Comparison of ENCODE assay signal across 10 cellular contexts in genomic region chr17:42329025-42329976, GRCh38. TPM values are rescaled to one million over a fixed set of nuclear protein-coding genes. Genes with fewer than 3 reads are reported as not detected.
DNase-seq lines count a peak whose midpoint lies in the region; ATAC-seq, FAIRE-seq and TF ChIP-seq lines count a peak whose summit lies in the region.
"Had no signal": no experiment of that assay in that cellular context is flagged by ENCODE, and none has a peak within 500 bp of the region (broad histone marks: within the 10 kb centered on the region; RNA-seq: fewer than 3 reads in every experiment).

No MANE protein-coding gene starts in this region.

- peaks cover 0 to 19% (median 15%) of the 10 kb centered on the region in 12 donors for H3K4me1 ChIP-seq in heart left ventricle
- no peaks in the 10 kb centered on the region for H3K4me1 ChIP-seq in HepG2 (ENCODE audit: insufficient read depth, low read length)
- peaks cover 18% of the 10 kb centered on the region for H3K4me1 ChIP-seq in vagina

- POLR2A ChIA-PET in HepG2 (lab: Yijun Ruan, JAX): no interaction called here

- TF ChIP-seq POLR2A in heart left ventricle (IDR thresholded peaks at IDR 0.05): no peak
- no peak for TF ChIP-seq POLR2A in HepG2 (IDR thresholded peaks at IDR 0.05; ENCODE audit: insufficient read depth in 1 of 2, low read depth in 2 of 2, low read length in 2 of 2)
- TF ChIP-seq POLR2A in vagina (IDR thresholded peaks at IDR 0.05): no peak

- H3K79me2 ChIP-seq in HepG2 (ENCODE audit: insufficient read depth, low read length): no peaks in the 10 kb centered on the region

- in situ Hi-C loops in HepG2 (cut with HindIII; ENCODE audit: extremely low pct_ligation_motif_present, low pct_unique_long_range_greater_than_20kb): no loop called here

- no peaks in the 10 kb centered on the region for H3K9me3 ChIP-seq in heart left ventricle
- H3K9me3 ChIP-seq in HepG2 (ENCODE audit: low read length): no peaks in the 10 kb centered on the region
- no peaks in the 10 kb centered on the region for H3K9me3 ChIP-seq in vagina

- no peak overlapping the region for H2AFZ ChIP-seq in HepG2 (ENCODE audit: low read length)

- peaks cover 76% of the 10 kb centered on the region for H3K36me3 Mint-ChIP-seq in central memory CD8-positive, alpha-beta T cell (ENCODE audit: insufficient read depth)

- ATAC-seq in heart left ventricle (peak; percentile 39 to 78 (median 51)), HepG2 (no peak), HG03097 (IDR thresholded peaks at IDR 0.05; ENCODE audit: low FRiP score, unreplicated experiment) (no peak)
- ATAC-seq in central memory CD8-positive, alpha-beta T cell (replicated peaks; ENCODE audit: extremely low read depth, poor library complexity, severe bottlenecking): no peak

- no peak overlapping the region for H3K4me2 ChIP-seq in HepG2 (ENCODE audit: low read depth, low read length)

- no peaks in the 10 kb centered on the region for H4K20me1 ChIP-seq in HepG2 (ENCODE audit: insufficient read depth, low read length)

- no peak overlapping the region for H3K9ac ChIP-seq in HepG2 (ENCODE audit: insufficient read depth, low read depth, low read length)

- intact Hi-C loops in heart left ventricle (cut with DNase I): loop anchor here in 2 of 10 donors (5.0 to 10.0 kb wide), 3 partner anchors 63 to 186 kb away; no protein-coding TSS in a partner anchor
- intact Hi-C loops in cardiac septum (cut with DNase I): no loop called here
- intact Hi-C loops in HepG2 (cut with micrococcal nuclease; ENCODE audit: unreplicated experiment): no loop called here
- intact Hi-C loops in vagina (cut with DNase I): no loop called here

- no peak for FAIRE-seq in HepG2 (lab: Jason Lieb, UNC)
- FAIRE-seq: colon had no signal

- TF ChIP-seq CTCF in heart left ventricle (IDR thresholded peaks at IDR 0.05): peak in 1 of 12 donors; percentile 13
- TF ChIP-seq CTCF in HepG2 (CRISPR knock-in tag; IDR thresholded peaks at IDR 0.05): no peak
- no peak for TF ChIP-seq CTCF in vagina (IDR thresholded peaks at IDR 0.05)

- H3K27me3 ChIP-seq in heart left ventricle (no peaks in the 10 kb centered on the region), HepG2 (ENCODE audit: control insufficient read depth in 1 of 2, insufficient read depth in 2 of 2, low read length in 2 of 2) (no peaks in the 10 kb centered on the region), vagina (no peaks in the 10 kb centered on the region)

- H3K27ac ChIP-seq in heart left ventricle: peak overlapping the region in 11 of 12 donors; percentile 25 to 69 (median 43)
- H3K27ac ChIP-seq in HepG2 (ENCODE audit: extremely low read length, insufficient read depth, low read length): no peak overlapping the region
- H3K27ac ChIP-seq in vagina: peak overlapping the region; percentile 56

- TSS peak; percentile 41 for BruUV-seq in HepG2 (replicated peaks; lab: Mats Ljungman, UMichigan)

- no peaks in the 10 kb centered on the region for H3K27me3 Mint-ChIP-seq in central memory CD8-positive, alpha-beta T cell

- H3K4me3 ChIP-seq in heart left ventricle (no peak overlapping the region), HepG2 (replicated peaks in 1 of 3; ENCODE audit: insufficient read depth in 1 of 3, low read depth in 2 of 3, low read length in 3 of 3) (no peak overlapping the region), vagina (no peak overlapping the region)

- no peak for TF ChIP-seq RAD21 in HepG2 (CRISPR knock-in tag; IDR thresholded peaks at IDR 0.05)

- no peaks in the 10 kb centered on the region for H3K4me1 Mint-ChIP-seq in central memory CD8-positive, alpha-beta T cell

- WGBS in heart left ventricle, 4 donors: 38 to 54% (median 43%) methylated on average over 11 of the region's 11 CpGs
- 97% methylated on average over 11 of the region's 11 CpGs for WGBS in HepG2 (ENCODE audit: low lambda C conversion rate)

- H3K4me3 Mint-ChIP-seq in central memory CD8-positive, alpha-beta T cell: no peak overlapping the region

- DNase-seq in heart left ventricle (no peak), cardiac septum (ENCODE audit: low spot score) (no peak), HepG2 (ENCODE audit: low spot score) (no peak), vagina (ENCODE audit: extremely low spot score in 2 of 2) (no peak), MV-4-11 (lab: John Stamatoyannopoulos, UW) (no peak), NCI-H1694 treated with DMSO at 0.1 percent for 48 hours (lab: John Stamatoyannopoulos, UW) (no peak)
- DNase-seq in central memory CD8-positive, alpha-beta T cell (ENCODE audit: low spot score in 2 of 2): no peak
- DNase-seq: stimulated activated CD8-positive, alpha-beta memory T cell treated with anti-CD3 and anti-CD28 coated beads, Interleukin-4, amount 100 ng/mL, for 48 hours had no signal

- H3K36me3 ChIP-seq in heart left ventricle: peaks cover 11 to 100% (median 100%) of the 10 kb centered on the region in 9 donors
- peaks cover 33 to 63% of the 10 kb centered on the region in 2 experiments for H3K36me3 ChIP-seq in HepG2 (replicated peaks in 1 of 2; ENCODE audit: control insufficient read depth in 1 of 2, insufficient read depth in 2 of 2, low read length in 2 of 2)
- peaks cover 0 to 47% of the 10 kb centered on the region in 2 donors for H3K36me3 ChIP-seq in vagina

- no peak for TF ChIP-seq EP300 in HepG2 (IDR thresholded peaks at IDR 0.05; ENCODE audit: low read depth in 2 of 2, low read length in 2 of 2)
- no peak for TF ChIP-seq EP300 in HepG2 (CRISPR knock-in tag; IDR thresholded peaks at IDR 0.05; ENCODE audit: borderline replicate concordance)

- H3K27ac Mint-ChIP-seq in central memory CD8-positive, alpha-beta T cell (ENCODE audit: low read depth): peak overlapping the region; percentile 38

- CTCF ChIA-PET in HepG2 (lab: Yijun Ruan, JAX; ENCODE audit: low intra/inter-chr PET ratio, low total read pairs): no interaction called here

- no peaks in the 10 kb centered on the region for H3K9me3 Mint-ChIP-seq in central memory CD8-positive, alpha-beta T cell

RNA-seq across cellular contexts. Expression of gene STAT5A, which starts 41.0 kb away (rescaled TPM):
- 10 to 100 TPM in 8 of 9 donors, 1 to 10 TPM in 1; 7.5 to 44.0 (median 15.7) TPM for total RNA-seq in heart left ventricle
- 1 to 10 TPM; 4.9 to 9.0 TPM for polyA plus RNA-seq in heart left ventricle
- total RNA-seq in cardiac septum: 12.1 TPM
- 4.1 and 4.5 TPM in 2 replicates for total RNA-seq in HepG2 (2016; rRNA removed; fragmentation: Illumina TruSeq; extraction: Trizol)
- total RNA-seq in HepG2 (2016; cell fraction: cytosol; rRNA removed; fragmentation: Illumina TruSeq; extraction: Trizol; ENCODE audit: low read depth): 1.5 and 1.6 TPM in 2 replicates
- total RNA-seq in HepG2 (2016; cell fraction: insoluble cytoplasmic fraction; rRNA removed; fragmentation: Illumina TruSeq; extraction: Trizol): 2.4 and 3.2 TPM in 2 replicates
- total RNA-seq in HepG2 (2016; cell fraction: membrane; rRNA removed; fragmentation: Illumina TruSeq; extraction: Trizol): 3.5 and 3.6 TPM in 2 replicates
- 3.1 and 4.2 TPM in 2 replicates for total RNA-seq in HepG2 (2016; cell fraction: nucleus; rRNA removed; fragmentation: Illumina TruSeq; extraction: Trizol)
- polyA plus RNA-seq in HepG2 (2011; rRNA removed): 1.2 and 1.4 TPM in 2 replicates
- 1.3 and 1.4 TPM in 2 replicates for polyA plus RNA-seq in HepG2 (2011; cell fraction: cytosol; rRNA removed)
- 3.3 and 3.4 TPM in 2 replicates for polyA plus RNA-seq in HepG2 (2011; cell fraction: nucleus; rRNA removed)
- polyA plus RNA-seq in HepG2 (2012): 3.9 and 7.9 TPM in 2 replicates
- 1.2 and 1.4 TPM in 2 replicates for polyA plus RNA-seq in HepG2 (2016; cell fraction: cytosol; fragmentation: Illumina TruSeq; extraction: Trizol; ENCODE audit: low read depth)
- 2.4 and 3.3 TPM in 2 replicates for polyA plus RNA-seq in HepG2 (2016; cell fraction: insoluble cytoplasmic fraction; fragmentation: Illumina TruSeq; extraction: Trizol; ENCODE audit: low read depth)
- 2.4 and 2.5 TPM in 2 replicates for polyA plus RNA-seq in HepG2 (2016; cell fraction: membrane; fragmentation: Illumina TruSeq; extraction: Trizol; ENCODE audit: low read depth)
- polyA plus RNA-seq in HepG2 (2016; cell fraction: nucleus; fragmentation: Illumina TruSeq; extraction: Trizol; ENCODE audit: insufficient read depth, low read depth): 3.2 and 4.2 TPM in 2 replicates
- 6.3 and 24.5 TPM in 2 replicates for polyA minus RNA-seq in HepG2 (2011; rRNA and poly(A)+ RNA removed; ENCODE audit: low replicate concordance)
- polyA minus RNA-seq in HepG2 (2011; cell fraction: cytosol; rRNA and poly(A)+ RNA removed): 1.7 TPM in 2 replicates
- polyA minus RNA-seq in HepG2 (2011; cell fraction: nucleus; rRNA and poly(A)+ RNA removed): 1.7 and 3.0 TPM in 2 replicates
- total RNA-seq in vagina: 38.3 TPM

RNA-seq across cellular contexts. Expression of gene STAT5B, which starts 53.1 kb away (rescaled TPM):
- total RNA-seq in heart left ventricle (10 to 100 TPM; 26.1 to 51.9 (median 32.4) TPM), cardiac septum (32.8 TPM), HepG2 (2016; rRNA removed; fragmentation: Illumina TruSeq; extraction: Trizol) (17.2 and 21.0 TPM in 2 replicates), vagina (74.6 TPM)
- polyA plus RNA-seq in heart left ventricle (10 to 100 TPM; 13.0 to 20.3 TPM), HepG2 (2011; rRNA removed) (42.8 and 44.8 TPM in 2 replicates)
- 8.8 and 10.4 TPM in 2 replicates for total RNA-seq in HepG2 (2016; cell fraction: cytosol; rRNA removed; fragmentation: Illumina TruSeq; extraction: Trizol; ENCODE audit: low read depth)
- total RNA-seq in HepG2 (2016; cell fraction: insoluble cytoplasmic fraction; rRNA removed; fragmentation: Illumina TruSeq; extraction: Trizol): 14.8 and 23.5 TPM in 2 replicates
- 13.7 and 14.6 TPM in 2 replicates for total RNA-seq in HepG2 (2016; cell fraction: membrane; rRNA removed; fragmentation: Illumina TruSeq; extraction: Trizol)
- total RNA-seq in HepG2 (2016; cell fraction: nucleus; rRNA removed; fragmentation: Illumina TruSeq; extraction: Trizol): 21.1 and 22.8 TPM in 2 replicates
- polyA plus RNA-seq in HepG2 (2011; cell fraction: cytosol; rRNA removed): 18.5 and 22.6 TPM in 2 replicates
- 110 and 115 TPM in 2 replicates for polyA plus RNA-seq in HepG2 (2011; cell fraction: nucleus; rRNA removed)
- 27.0 and 34.0 TPM in 2 replicates for polyA plus RNA-seq in HepG2 (2012)
- polyA plus RNA-seq in HepG2 (2016; cell fraction: cytosol; fragmentation: Illumina TruSeq; extraction: Trizol; ENCODE audit: low read depth): 3.0 and 3.2 TPM in 2 replicates
- polyA plus RNA-seq in HepG2 (2016; cell fraction: insoluble cytoplasmic fraction; fragmentation: Illumina TruSeq; extraction: Trizol; ENCODE audit: low read depth): 13.9 and 18.4 TPM in 2 replicates
- 8.2 and 9.4 TPM in 2 replicates for polyA plus RNA-seq in HepG2 (2016; cell fraction: membrane; fragmentation: Illumina TruSeq; extraction: Trizol; ENCODE audit: low read depth)
- 73.9 and 77.3 TPM in 2 replicates for polyA plus RNA-seq in HepG2 (2016; cell fraction: nucleus; fragmentation: Illumina TruSeq; extraction: Trizol; ENCODE audit: insufficient read depth, low read depth)
- 35.0 and 59.1 TPM in 2 replicates for polyA minus RNA-seq in HepG2 (2011; rRNA and poly(A)+ RNA removed; ENCODE audit: low replicate concordance)
- polyA minus RNA-seq in HepG2 (2011; cell fraction: cytosol; rRNA and poly(A)+ RNA removed): 14.9 and 16.6 TPM in 2 replicates
- polyA minus RNA-seq in HepG2 (2011; cell fraction: nucleus; rRNA and poly(A)+ RNA removed): 36.8 and 37.1 TPM in 2 replicates

RNA-seq across cellular contexts. Expression of gene STAT3, which starts 58.9 kb away (rescaled TPM):
- total RNA-seq in heart left ventricle: 100 to 1,000 TPM; 111 to 614 (median 148) TPM
- 100 to 1,000 TPM in 1 of 2 donors, 10 to 100 TPM in 1; 36.0 to 152 TPM for polyA plus RNA-seq in heart left ventricle
- 159 TPM for total RNA-seq in cardiac septum
- 61.8 and 82.7 TPM in 2 replicates for total RNA-seq in HepG2 (2016; rRNA removed; fragmentation: Illumina TruSeq; extraction: Trizol)
- total RNA-seq in HepG2 (2016; cell fraction: cytosol; rRNA removed; fragmentation: Illumina TruSeq; extraction: Trizol; ENCODE audit: low read depth): 23.1 and 26.5 TPM in 2 replicates
- 58.0 and 68.3 TPM in 2 replicates for total RNA-seq in HepG2 (2016; cell fraction: insoluble cytoplasmic fraction; rRNA removed; fragmentation: Illumina TruSeq; extraction: Trizol)
- 26.8 TPM in 2 replicates for total RNA-seq in HepG2 (2016; cell fraction: membrane; rRNA removed; fragmentation: Illumina TruSeq; extraction: Trizol)
- total RNA-seq in HepG2 (2016; cell fraction: nucleus; rRNA removed; fragmentation: Illumina TruSeq; extraction: Trizol): 59.3 and 64.3 TPM in 2 replicates
- 62.4 and 65.3 TPM in 2 replicates for polyA plus RNA-seq in HepG2 (2011; rRNA removed)
- 50.3 and 62.8 TPM in 2 replicates for polyA plus RNA-seq in HepG2 (2011; cell fraction: cytosol; rRNA removed)
- polyA plus RNA-seq in HepG2 (2011; cell fraction: nucleus; rRNA removed): 68.4 and 82.3 TPM in 2 replicates
- polyA plus RNA-seq in HepG2 (2012): 46.3 and 77.9 TPM in 2 replicates
- polyA plus RNA-seq in HepG2 (2016; cell fraction: cytosol; fragmentation: Illumina TruSeq; extraction: Trizol; ENCODE audit: low read depth): 3.6 TPM in 2 replicates
- 45.6 and 57.1 TPM in 2 replicates for polyA plus RNA-seq in HepG2 (2016; cell fraction: insoluble cytoplasmic fraction; fragmentation: Illumina TruSeq; extraction: Trizol; ENCODE audit: low read depth)
- 8.1 and 9.5 TPM in 2 replicates for polyA plus RNA-seq in HepG2 (2016; cell fraction: membrane; fragmentation: Illumina TruSeq; extraction: Trizol; ENCODE audit: low read depth)
- 95.8 and 98.6 TPM in 2 replicates for polyA plus RNA-seq in HepG2 (2016; cell fraction: nucleus; fragmentation: Illumina TruSeq; extraction: Trizol; ENCODE audit: insufficient read depth, low read depth)
- polyA minus RNA-seq in HepG2 (2011; rRNA and poly(A)+ RNA removed; ENCODE audit: low replicate concordance): 96.9 and 98.7 TPM in 2 replicates
- 57.9 and 75.4 TPM in 2 replicates for polyA minus RNA-seq in HepG2 (2011; cell fraction: cytosol; rRNA and poly(A)+ RNA removed)
- 74.4 and 95.5 TPM in 2 replicates for polyA minus RNA-seq in HepG2 (2011; cell fraction: nucleus; rRNA and poly(A)+ RNA removed)
- 210 TPM for total RNA-seq in vagina

Comparison
In these comparisons a context has a peak if more than half of its experiments do, and no peak if none do; other contexts are left out.
1. ATAC-seq: peak in heart left ventricle (4 of 4); none in central memory CD8-positive, alpha-beta T cell (single experiment), HepG2 (single experiment) and HG03097 (single experiment).